10 cellular contexts compared by ENCODE assay signal in the genomic region with DNA sequence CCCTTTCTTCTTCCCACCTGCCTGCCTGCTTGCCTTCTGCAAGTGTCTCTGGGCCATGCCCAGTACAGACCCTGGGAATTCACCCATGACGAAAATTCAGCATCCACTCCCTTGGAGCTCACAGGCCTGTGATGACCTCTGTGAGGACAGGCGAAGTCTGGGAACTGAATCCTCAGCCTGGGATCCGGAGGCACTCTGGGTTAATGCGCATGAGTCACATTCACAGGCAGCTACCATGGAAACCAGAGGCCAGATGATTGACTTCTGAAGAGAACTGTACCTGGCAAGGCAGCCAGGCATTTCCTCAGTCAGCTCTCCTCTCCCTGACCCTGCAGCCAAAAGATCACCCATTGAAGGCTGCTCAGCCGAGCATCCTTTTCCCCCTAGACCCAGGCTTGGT. TPM values are rescaled to one million over a fixed set of nuclear protein-coding genes. Genes with fewer than 3 reads are reported as not detected.
DNase-seq lines count a peak whose midpoint lies in the region; ATAC-seq, FAIRE-seq and TF ChIP-seq lines count a peak whose summit lies in the region.
"Had no signal": no experiment of that assay in that cellular context is flagged by ENCODE, and none has a peak within 500 bp of the region (broad histone marks: within the 10 kb centered on the region; RNA-seq: fewer than 3 reads in every experiment).

No MANE protein-coding gene starts in this region.

- CTCF ChIA-PET in IMR-90 (lab: Yijun Ruan, JAX): no interaction called here

- H3K56ac ChIP-seq in IMR-90 (ENCODE audit: extremely low read depth, insufficient read depth, low read length): no peak overlapping the region

- 67% methylated on average over 4 of the region's 5 CpGs; no CpG with 5 or more reads in 1 of the 2 experiments for WGBS in IMR-90 (ENCODE audit: extremely low coverage in 2 of 2, insufficient read length in 1 of 2), 2 experiments

- H3K4ac ChIP-seq in IMR-90 (ENCODE audit: low read depth, low read length): no peak overlapping the region

- no peak overlapping the region; the same call in 1 of the 2 replicates for H2AK5ac ChIP-seq in IMR-90 (ENCODE audit: low read depth, low read length)

- no TSS peak for BruUV-seq in IMR-90 (replicated peaks; lab: Mats Ljungman, UMichigan)

- H3K27me3 ChIP-seq in IMR-90 (ENCODE audit: control insufficient read depth, insufficient read depth, low read length) (no peaks in the 10 kb centered on the region), bronchial epithelial cell (ENCODE audit: control insufficient read depth, insufficient read depth, low read length) (no peaks in the 10 kb centered on the region)

- H3K27ac ChIP-seq in IMR-90 (ENCODE audit: insufficient read depth, low read length): no peak overlapping the region

- H3K9ac ChIP-seq in IMR-90 (ENCODE audit: low read depth, low read length): no peak overlapping the region

- dilution Hi-C loops in IMR-90 (cut with HindIII; ENCODE audit: low sequenced_read_pairs, unreplicated experiment): no loop called here

- in situ Hi-C loops in IMR-90 (cut with MboI; ENCODE audit: low sequenced_read_pairs): loop anchor here (25.0 kb wide), 1 partner anchor 516 kb away; no protein-coding TSS in a partner anchor

- H3K9me3 ChIP-seq in IMR-90 (ENCODE audit: control insufficient read depth, insufficient read depth, low read length): no peaks in the 10 kb centered on the region

- H4K5ac ChIP-seq in IMR-90 (ENCODE audit: low read depth, low read length): no peak overlapping the region

- H2BK120ac ChIP-seq in IMR-90 (ENCODE audit: low read depth, low read length): no peak overlapping the region

- peak; percentile 82 for ATAC-seq in IMR-90 (ENCODE audit: low read depth)
- ATAC-seq in GM18870 (IDR thresholded peaks at IDR 0.05; ENCODE audit: unreplicated experiment): no peak

- no peaks in the 10 kb centered on the region; the same call in 1 of the 2 replicates for H4K20me1 ChIP-seq in IMR-90 (ENCODE audit: insufficient read depth, low read length)

- peak overlapping the region; percentile 26 for H2AFZ ChIP-seq in IMR-90 (replicated peaks; ENCODE audit: low read length, poor library complexity)

- no peaks in the 10 kb centered on the region for H3K79me1 ChIP-seq in IMR-90 (ENCODE audit: low read depth in 1 of 2, low read length in 2 of 2)

- DNase-seq in AG08396 (ENCODE audit: low spot score): peak; percentile 46
- peak; percentile 86 for DNase-seq in IMR-90
- peak; percentile 83 for DNase-seq in bronchial epithelial cell (ENCODE audit: low read depth)
- DNase-seq in left kidney (ENCODE audit: low read depth, low spot score): peak; percentile 93
- no peak for DNase-seq in activated CD8-positive, alpha-beta memory T cell treated with anti-CD3 and anti-CD28 coated beads for 24 hours
- DNase-seq in activated CD4-positive, alpha-beta T cell treated with anti-CD3 and anti-CD28 coated beads, Interleukin-2, amount 50 U/mL, for 48 hours: no peak
- DNase-seq in NOMO-1 treated with dmso at 0.1 percent for 144 hours (lab: John Stamatoyannopoulos, UW; ENCODE audit: unreplicated experiment): no peak
- DNase-seq: COR-L47, naive B cell had no signal

- no peak overlapping the region for H3K18ac ChIP-seq in IMR-90 (ENCODE audit: low read depth, low read length)

- no peak overlapping the region for H2BK20ac ChIP-seq in IMR-90 (ENCODE audit: low read depth, low read length)

- TF ChIP-seq CTCF in IMR-90 (conservative IDR thresholded peaks at IDR 0.05; ENCODE audit: low read depth, low read length): no peak
- no peak for TF ChIP-seq CTCF in bronchial epithelial cell (IDR thresholded peaks at IDR 0.05; ENCODE audit: insufficient read depth, low read length, severe bottlenecking)

- H2BK5ac ChIP-seq in IMR-90 (ENCODE audit: low read depth, low read length, poor library complexity, severe bottlenecking): no peak overlapping the region

- no peak overlapping the region for H2BK15ac ChIP-seq in IMR-90 (ENCODE audit: low read depth, low read length)

- no peak overlapping the region for H3K4me3 ChIP-seq in IMR-90 (ENCODE audit: insufficient read depth, low read depth, low read length)
- H3K4me3 ChIP-seq in bronchial epithelial cell (ENCODE audit: low read depth, low read length): no peak overlapping the region

- no peak overlapping the region for H3K4me2 ChIP-seq in IMR-90 (ENCODE audit: low read depth, low read length)

- intact Hi-C loops in IMR-90 (cut with micrococcal nuclease): no loop called here

- H3K36me3 ChIP-seq in IMR-90 (ENCODE audit: control insufficient read depth, insufficient read depth, low read length): peaks cover 21% of the 10 kb centered on the region
- peaks cover 1% of the 10 kb centered on the region for H3K36me3 ChIP-seq in bronchial epithelial cell (ENCODE audit: control insufficient read depth, insufficient read depth, low read length)

- H3K9me1 ChIP-seq in IMR-90 (ENCODE audit: insufficient read depth, low read length): peaks cover 9% of the 10 kb centered on the region

- FAIRE-seq in bronchial epithelial cell (lab: Jason Lieb, UNC): peak; percentile 66

- H4K8ac ChIP-seq in IMR-90 (ENCODE audit: low read depth in 2 of 2, low read length in 2 of 2): no peak overlapping the region; a peak in 1 of 4 replicates

- TF ChIP-seq POLR2A in IMR-90 (IDR thresholded peaks at IDR 0.05; ENCODE audit: low read depth, low read length): no peak

- H4K91ac ChIP-seq in IMR-90 (ENCODE audit: insufficient read depth, low read depth, low read length): no peak overlapping the region; the same call in 1 of the 2 replicates

- H3K23ac ChIP-seq in IMR-90 (ENCODE audit: low read depth, low read length): no peak overlapping the region

- POLR2A ChIA-PET in IMR-90 (lab: Charles Lee; ENCODE audit: unreplicated experiment): no interaction called here

- H3K4me1 ChIP-seq in IMR-90 (ENCODE audit: control insufficient read depth, insufficient read depth, low read length): peaks cover 8% of the 10 kb centered on the region

- H3K14ac ChIP-seq in IMR-90 (replicated peaks; ENCODE audit: low read depth, low read length): no peak overlapping the region

- no peak for TF ChIP-seq RAD21 in IMR-90 (IDR thresholded peaks at IDR 0.05; ENCODE audit: low read length)

- peak overlapping the region; percentile 48 for H2AK9ac ChIP-seq in IMR-90 (replicated peaks; ENCODE audit: low read depth, low read length, poor library complexity)

TF ChIP-seq in IMR-90, 13 proteins besides CTCF, POLR2A, EP300 and RAD21:
- TF ChIP-seq FOS (IDR thresholded peaks at IDR 0.05; ENCODE audit: low read depth, low read length) (peak; percentile 65), CEBPB (IDR thresholded peaks at IDR 0.05; ENCODE audit: low read depth, low read length) (no peak)

RNA-seq across cellular contexts. Expression of a gene that starts 41.0 kb away (rescaled TPM):
- total RNA-seq in IMR-90 (2012; rRNA removed) (3.6 and 5.0 TPM in 2 replicates), bronchial epithelial cell (1.6 and 4.6 TPM in 2 replicates)
- 4.0 and 4.1 TPM in 2 replicates for polyA plus RNA-seq in IMR-90 (2012; rRNA removed)
- polyA plus RNA-seq in IMR-90 (2012; cell fraction: cytosol; rRNA removed): 1.5 and 2.1 TPM in 2 replicates
- polyA plus RNA-seq in IMR-90 (2012; cell fraction: nucleus; rRNA removed; ENCODE audit: low replicate concordance): 17.0 and 18.2 TPM in 2 replicates

Comparison
In these comparisons a context has a peak if more than half of its experiments do, and no peak if none do; other contexts are left out.
1. DNase-seq: peak in AG08396 (single experiment), IMR-90 (single experiment), bronchial epithelial cell (single experiment) and left kidney (single experiment); none in activated CD8-positive, alpha-beta memory T cell treated with anti-CD3 and anti-CD28 coated beads for 24 hours (single experiment), activated CD4-positive, alpha-beta T cell treated with anti-CD3 and anti-CD28 coated beads, Interleukin-2, amount 50 U/mL, for 48 hours (0 of 2) and NOMO-1 treated with dmso at 0.1 percent for 144 hours (single experiment).